In genomic region chr12:51520576-51521325, GRCh38 we compare ENCODE assay signal across 1 cellular context.
TF ChIP-seq lines count a peak whose summit lies in the region.

No MANE protein-coding gene starts in this region.

TF ChIP-seq in GM23338, 12 proteins besides CTCF, POLR2A, EP300 and RAD21:
- TF ChIP-seq, protein P1, sequence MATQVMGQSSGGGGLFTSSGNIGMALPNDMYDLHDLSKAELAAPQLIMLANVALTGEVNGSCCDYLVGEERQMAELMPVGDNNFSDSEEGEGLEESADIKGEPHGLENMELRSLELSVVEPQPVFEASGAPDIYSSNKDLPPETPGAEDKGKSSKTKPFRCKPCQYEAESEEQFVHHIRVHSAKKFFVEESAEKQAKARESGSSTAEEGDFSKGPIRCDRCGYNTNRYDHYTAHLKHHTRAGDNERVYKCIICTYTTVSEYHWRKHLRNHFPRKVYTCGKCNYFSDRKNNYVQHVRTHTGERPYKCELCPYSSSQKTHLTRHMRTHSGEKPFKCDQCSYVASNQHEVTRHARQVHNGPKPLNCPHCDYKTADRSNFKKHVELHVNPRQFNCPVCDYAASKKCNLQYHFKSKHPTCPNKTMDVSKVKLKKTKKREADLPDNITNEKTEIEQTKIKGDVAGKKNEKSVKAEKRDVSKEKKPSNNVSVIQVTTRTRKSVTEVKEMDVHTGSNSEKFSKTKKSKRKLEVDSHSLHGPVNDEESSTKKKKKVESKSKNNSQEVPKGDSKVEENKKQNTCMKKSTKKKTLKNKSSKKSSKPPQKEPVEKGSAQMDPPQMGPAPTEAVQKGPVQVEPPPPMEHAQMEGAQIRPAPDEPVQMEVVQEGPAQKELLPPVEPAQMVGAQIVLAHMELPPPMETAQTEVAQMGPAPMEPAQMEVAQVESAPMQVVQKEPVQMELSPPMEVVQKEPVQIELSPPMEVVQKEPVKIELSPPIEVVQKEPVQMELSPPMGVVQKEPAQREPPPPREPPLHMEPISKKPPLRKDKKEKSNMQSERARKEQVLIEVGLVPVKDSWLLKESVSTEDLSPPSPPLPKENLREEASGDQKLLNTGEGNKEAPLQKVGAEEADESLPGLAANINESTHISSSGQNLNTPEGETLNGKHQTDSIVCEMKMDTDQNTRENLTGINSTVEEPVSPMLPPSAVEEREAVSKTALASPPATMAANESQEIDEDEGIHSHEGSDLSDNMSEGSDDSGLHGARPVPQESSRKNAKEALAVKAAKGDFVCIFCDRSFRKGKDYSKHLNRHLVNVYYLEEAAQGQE (IDR thresholded peaks at IDR 0.05; ENCODE audit: unreplicated experiment) = no peak
- no peak for TF ChIP-seq EZH2phosphoT487 (IDR thresholded peaks at IDR 0.05; ENCODE audit: unreplicated experiment)
- TF ChIP-seq, protein P2, sequence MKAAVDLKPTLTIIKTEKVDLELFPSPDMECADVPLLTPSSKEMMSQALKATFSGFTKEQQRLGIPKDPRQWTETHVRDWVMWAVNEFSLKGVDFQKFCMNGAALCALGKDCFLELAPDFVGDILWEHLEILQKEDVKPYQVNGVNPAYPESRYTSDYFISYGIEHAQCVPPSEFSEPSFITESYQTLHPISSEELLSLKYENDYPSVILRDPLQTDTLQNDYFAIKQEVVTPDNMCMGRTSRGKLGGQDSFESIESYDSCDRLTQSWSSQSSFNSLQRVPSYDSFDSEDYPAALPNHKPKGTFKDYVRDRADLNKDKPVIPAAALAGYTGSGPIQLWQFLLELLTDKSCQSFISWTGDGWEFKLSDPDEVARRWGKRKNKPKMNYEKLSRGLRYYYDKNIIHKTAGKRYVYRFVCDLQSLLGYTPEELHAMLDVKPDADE (IDR thresholded peaks at IDR 0.05) = no peak
- TF ChIP-seq STAT1 (IDR thresholded peaks at IDR 0.05; ENCODE audit: unreplicated experiment) = no peak
- no peak for TF ChIP-seq ZNF331 (CRISPR knock-in tag; IDR thresholded peaks at IDR 0.05; ENCODE audit: low read depth)
- no peak for TF ChIP-seq ZNF462 (CRISPR knock-in tag; IDR thresholded peaks at IDR 0.05)
- no peak for TF ChIP-seq ZNF114 (CRISPR knock-in tag; IDR thresholded peaks at IDR 0.05)
- TF ChIP-seq POLR2AphosphoS5 (IDR thresholded peaks at IDR 0.05; ENCODE audit: low read depth) = no peak
- no peak for TF ChIP-seq CREB1 (CRISPR knock-in tag; IDR thresholded peaks at IDR 0.05; ENCODE audit: low read depth)
- no peak for TF ChIP-seq EZH2 (IDR thresholded peaks at IDR 0.05; ENCODE audit: low read depth, unreplicated experiment)
- TF ChIP-seq JUNB (IDR thresholded peaks at IDR 0.05; ENCODE audit: unreplicated experiment) = no peak
- TF ChIP-seq NANOG (IDR thresholded peaks at IDR 0.05; ENCODE audit: borderline replicate concordance) = no peak
